18 cellular contexts compared by ENCODE assay signal in the genomic region with DNA sequence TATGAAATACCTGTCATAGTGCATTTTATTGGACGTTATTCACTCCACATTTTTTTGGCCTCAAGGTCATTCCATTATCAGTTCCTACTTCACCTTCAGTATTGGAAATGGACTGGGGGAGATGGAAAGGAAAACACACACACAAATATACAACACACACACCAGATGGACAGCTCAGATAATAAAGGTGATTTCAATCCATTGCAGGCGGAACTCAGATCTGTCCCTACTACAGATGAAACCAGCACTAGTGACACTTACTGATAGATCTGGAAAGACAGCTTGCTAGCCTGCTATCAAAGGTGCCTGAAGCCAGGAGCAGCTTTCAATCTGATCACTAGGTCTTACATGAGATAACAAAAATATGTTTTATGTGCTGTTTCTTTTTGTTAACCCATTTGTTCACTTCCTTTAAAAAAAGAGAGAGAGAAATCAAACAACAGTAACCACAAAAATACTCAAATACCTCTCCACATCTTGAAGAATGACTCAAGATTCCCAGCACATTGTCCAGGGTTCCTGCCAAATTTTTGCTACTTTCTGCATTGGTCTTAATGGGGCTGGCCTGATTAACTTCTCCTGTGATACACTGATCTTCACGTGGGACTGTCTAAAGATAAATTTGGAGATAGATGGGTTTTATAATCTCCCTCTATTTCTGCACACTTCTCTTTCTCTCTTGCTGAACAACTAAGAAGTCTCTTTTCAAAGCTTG.
"Had no signal": no experiment of that assay in that cellular context is flagged by ENCODE, and none has a peak within 500 bp of the region (broad histone marks: within the 10 kb centered on the region; RNA-seq: fewer than 3 reads in every experiment).

No MANE protein-coding gene starts in this region.

- H3K27ac ChIP-seq: coronary artery, esophagus muscularis mucosa, lower lobe of right lung, prostate gland, tibial artery, uterus had no signal

- H3K27me3 ChIP-seq: esophagus muscularis mucosa, tibial artery, uterus had no signal

- H3K4me1 Mint-ChIP-seq: activated naive CD8-positive, alpha-beta T cell treated with anti-CD3 and anti-CD28 coated beads, Interleukin-2, amount 10 ng/mL, durations not matched to agents 7 days and 5 days had no signal

- H3K36me3 ChIP-seq: esophagus muscularis mucosa, lower lobe of right lung, prostate gland, tibial artery, uterus had no signal

- H3K4me1 ChIP-seq: lower lobe of right lung, prostate gland, tibial artery, uterus had no signal

- H3K9me3 ChIP-seq: esophagus muscularis mucosa, lower lobe of right lung, prostate gland, tibial artery, uterus had no signal

- DNase-seq: activated naive CD4-positive, alpha-beta T cell; activated naive CD8-positive, alpha-beta T cell treated with anti-CD3 and anti-CD28 coated beads, Interleukin-2, amount 10 ng/mL, durations not matched to agents 7 days and 5 days; aorta; central memory CD4-positive, alpha-beta T cell; effector CD4-positive, alpha-beta T cell; foreskin melanocyte; lower lobe of right lung; right cardiac atrium; small intestine; stimulated activated CD4-positive, alpha-beta T cell treated with anti-CD3 and anti-CD28 coated beads, Interleukin-4, amount 100 ng/mL, for 24 hours; stimulated activated naive CD4-positive, alpha-beta T cell; tibial artery; uterus had no signal

- H3K4me3 Mint-ChIP-seq: activated naive CD8-positive, alpha-beta T cell treated with anti-CD3 and anti-CD28 coated beads, Interleukin-2, amount 10 ng/mL, durations not matched to agents 7 days and 5 days; mesothelial cell of epicardium had no signal

- H3K9me3 Mint-ChIP-seq: activated naive CD8-positive, alpha-beta T cell treated with anti-CD3 and anti-CD28 coated beads, Interleukin-2, amount 10 ng/mL, durations not matched to agents 7 days and 5 days had no signal

- ATAC-seq: activated CD4-positive, CD25-positive, alpha-beta regulatory T cell treated with anti-CD3 and anti-CD28 coated beads, Interleukin-2, amount 50 U/mL, for 24 hours; lower lobe of right lung; right cardiac atrium had no signal

- H3K27ac Mint-ChIP-seq: activated naive CD8-positive, alpha-beta T cell treated with anti-CD3 and anti-CD28 coated beads, Interleukin-2, amount 10 ng/mL, durations not matched to agents 7 days and 5 days; mesothelial cell of epicardium had no signal

- FAIRE-seq: small intestine had no signal

- H3K27me3 Mint-ChIP-seq: activated naive CD8-positive, alpha-beta T cell treated with anti-CD3 and anti-CD28 coated beads, Interleukin-2, amount 10 ng/mL, durations not matched to agents 7 days and 5 days had no signal

- H3K36me3 Mint-ChIP-seq: activated naive CD8-positive, alpha-beta T cell treated with anti-CD3 and anti-CD28 coated beads, Interleukin-2, amount 10 ng/mL, durations not matched to agents 7 days and 5 days; mesothelial cell of epicardium had no signal

- H3K4me3 ChIP-seq: coronary artery, esophagus muscularis mucosa, lower lobe of right lung, prostate gland, tibial artery, uterus had no signal
